ENCODE assay signal across 9 cellular contexts in the genomic region with DNA sequence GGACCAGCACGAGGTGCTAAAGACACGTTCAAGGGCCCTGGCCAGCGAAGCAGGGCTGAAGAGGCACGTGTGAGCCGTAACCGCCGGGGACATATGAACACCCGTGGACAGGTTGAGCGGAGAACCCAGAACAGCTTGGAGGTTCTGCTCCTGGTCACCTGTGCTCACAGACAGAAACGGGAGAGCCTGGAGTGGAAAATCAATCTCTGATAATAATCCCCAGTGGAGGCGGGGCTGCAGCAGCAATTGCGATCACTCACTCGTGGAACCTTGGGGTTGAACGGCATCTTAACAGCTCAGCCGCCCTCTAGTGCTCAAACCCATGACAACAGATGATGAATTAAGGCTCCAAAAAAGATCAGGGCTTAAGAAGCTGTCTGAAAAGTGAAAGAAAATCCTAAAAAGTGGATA. TPM values are rescaled to one million over a fixed set of nuclear protein-coding genes. Genes with fewer than 3 reads are reported as not detected.
DNase-seq lines count a peak whose midpoint lies in the region; ATAC-seq and TF ChIP-seq lines count a peak whose summit lies in the region.
"Had no signal": no experiment of that assay in that cellular context is flagged by ENCODE, and none has a peak within 500 bp of the region (broad histone marks: within the 10 kb centered on the region; RNA-seq: fewer than 3 reads in every experiment).

No MANE protein-coding gene starts in this region.

- TF ChIP-seq CTCF in kidney epithelial cell (IDR thresholded peaks at IDR 0.05; ENCODE audit: insufficient read depth, low read length, poor library complexity, severe bottlenecking) (peak; percentile 48), left lung (IDR thresholded peaks at IDR 0.05) (no peak)

- H3K4me3 ChIP-seq in kidney epithelial cell (ENCODE audit: low read depth, low read length) (no peak overlapping the region), left lung (no peak overlapping the region)

- H3K36me3 ChIP-seq in kidney epithelial cell (ENCODE audit: control insufficient read depth, insufficient read depth, low read length) = peaks cover 4% of the 10 kb centered on the region
- peaks cover 0 to 95% of the 10 kb centered on the region in 2 donors for H3K36me3 ChIP-seq in left lung

- peaks cover 0 to 9% of the 10 kb centered on the region in 2 donors for H3K4me1 ChIP-seq in left lung

- no peak overlapping the region for H3K27ac ChIP-seq in left lung
- H3K27ac ChIP-seq: C4-2B had no signal

- no peaks in the 10 kb centered on the region for H3K9me3 ChIP-seq in left lung

- ATAC-seq in left lung (no peak), HG03432 (IDR thresholded peaks at IDR 0.05; ENCODE audit: unreplicated experiment) (no peak)

- DNase-seq in NCI-H1436 (lab: John Stamatoyannopoulos, UW) (peak; percentile 59), NCI-H1436 treated with DMSO at 0.1 percent for 48 hours (lab: John Stamatoyannopoulos, UW) (no peak), MV-4-11 (lab: John Stamatoyannopoulos, UW) (peak; percentile 54), kidney epithelial cell (ENCODE audit: low read depth) (no peak), dedifferentiated amniotic fluid mesenchymal stem cell (ENCODE audit: extremely low spot score) (no peak), left lung (no peak)
- DNase-seq in activated T-cell treated with anti-CD3 and anti-CD28 coated beads, Interleukin-2, amount 50 U/mL, for 48 hours = peak; percentile 40 to 45

- H3K27me3 ChIP-seq in kidney epithelial cell (ENCODE audit: control insufficient read depth, insufficient read depth, low read length) (no peaks in the 10 kb centered on the region), left lung (no peaks in the 10 kb centered on the region)

- intact Hi-C loops in left lung (cut with DNase I) = no loop called here

RNA-seq across cellular contexts. Expression of a gene that starts 25.6 kb away (rescaled TPM):
- 49.9 and 90.6 TPM in 2 replicates for total RNA-seq in kidney epithelial cell
- total RNA-seq in left lung = 10 to 100 TPM; 52.5 to 57.1 TPM

Comparison
In these comparisons a context has a peak if more than half of its experiments do, and no peak if none do; other contexts are left out.
1. DNase-seq: peak in NCI-H1436 (single experiment), MV-4-11 (single experiment) and activated T-cell treated with anti-CD3 and anti-CD28 coated beads, Interleukin-2, amount 50 U/mL, for 48 hours (2 of 2); none in NCI-H1436 treated with DMSO at 0.1 percent for 48 hours (single experiment), kidney epithelial cell (single experiment), dedifferentiated amniotic fluid mesenchymal stem cell (single experiment) and left lung (0 of 2).